24 cellular contexts compared by ENCODE assay signal in genomic region chr4:3835527-3836040, GRCh38.
DNase-seq lines count a peak whose midpoint lies in the region; ATAC-seq and FAIRE-seq lines count a peak whose summit lies in the region.
"Had no signal": no experiment of that assay in that cellular context is flagged by ENCODE, and none has a peak within 500 bp of the region (broad histone marks: within the 10 kb centered on the region; RNA-seq: fewer than 3 reads in every experiment).

No MANE protein-coding gene starts in this region.

- no peaks in the 10 kb centered on the region for H3K9me3 ChIP-seq in iPS-18a (ENCODE audit: control insufficient read depth, low read depth, low read length)
- H3K9me3 ChIP-seq: MG63, Peyer's patch had no signal

- H3K27ac ChIP-seq in iPS-18a (ENCODE audit: low read length): no peak overlapping the region
- H3K27ac ChIP-seq: Peyer's patch had no signal

- intact Hi-C loops in Right ventricle myocardium superior (cut with DNase I) (no loop called here), cardiac septum (cut with DNase I) (no loop called here)

- H3K4me1 ChIP-seq in iPS-18a (ENCODE audit: control insufficient read depth, low read depth, low read length): peaks cover 26% of the 10 kb centered on the region
- H3K4me1 ChIP-seq: Peyer's patch had no signal

- H3K27me3 ChIP-seq in iPS-18a (ENCODE audit: control insufficient read depth, insufficient read depth, low read length): peaks cover 19% of the 10 kb centered on the region
- H3K27me3 ChIP-seq: MG63, Peyer's patch had no signal

- no peak overlapping the region for H3K9ac ChIP-seq in iPS-18a (ENCODE audit: low read length)

- DNase-seq in Right ventricle myocardium superior (peak; percentile 4), cardiac septum (ENCODE audit: low spot score) (no peak), SW480 (ENCODE audit: low spot score) (peak; percentile 34), HCEC 1CT (no peak), GM19239 (ENCODE audit: insufficient read length, low spot score) (no peak), NCI-H2029 treated with DMSO at 0.1 percent for 48 hours (lab: John Stamatoyannopoulos, UW) (no peak)
- DNase-seq: 8988T; ACHN; CD4-positive, alpha-beta T cell; DMS53; IMR-90; KG1; MG63; NCI-H1694; NCI-H2081; NCI-H226; NCI-H510A; NCI-H69; Peyer's patch had no signal

- peak overlapping the region; percentile 16 for H3K4me3 ChIP-seq in iPS-18a (ENCODE audit: low read length)
- H3K4me3 ChIP-seq: MG63, Peyer's patch had no signal

- H3K36me3 ChIP-seq in iPS-18a (ENCODE audit: control insufficient read depth, low read depth, low read length): no peaks in the 10 kb centered on the region
- H3K36me3 ChIP-seq: MG63, Peyer's patch had no signal

- ATAC-seq in Right ventricle myocardium superior (ENCODE audit: poor library complexity) (no peak), HG02870 (IDR thresholded peaks at IDR 0.05; ENCODE audit: unreplicated experiment) (no peak)
- ATAC-seq: SK-N-SH treated with all-trans-retinoic acid at 6 μM for 48 hours had no signal

- FAIRE-seq in GM19239 (lab: Jason Lieb, UNC): no peak
- FAIRE-seq: D721Med, HTR-8/SVneo had no signal

Comparison
In these comparisons a context has a peak if more than half of its experiments do, and no peak if none do; other contexts are left out.
1. DNase-seq: peak in Right ventricle myocardium superior (single experiment) and SW480 (single experiment); none in cardiac septum (single experiment), HCEC 1CT (single experiment), GM19239 (single experiment) and NCI-H2029 treated with DMSO at 0.1 percent for 48 hours (single experiment).